1 cellular context compared by ENCODE assay signal in genomic region chr1:32498751-32499150, GRCh38.
TF ChIP-seq lines count a peak whose summit lies in the region.

No MANE protein-coding gene starts in this region.

TF ChIP-seq in HepG2, 621 proteins besides CTCF, POLR2A, EP300 and RAD21:
- TF ChIP-seq PCBP2 (optimal IDR thresholded peaks at IDR 0.05; ENCODE audit: low read depth, low read length, poor library complexity, severe bottlenecking), result no peak
- no peak for TF ChIP-seq ZNF784 (CRISPR knock-in tag; IDR thresholded peaks at IDR 0.05; ENCODE audit: borderline replicate concordance)
- TF ChIP-seq KLF15 (CRISPR knock-in tag; IDR thresholded peaks at IDR 0.05; ENCODE audit: borderline replicate concordance), result no peak
- no peak for TF ChIP-seq ZNF460 (CRISPR knock-in tag; IDR thresholded peaks at IDR 0.05; ENCODE audit: borderline replicate concordance)
- TF ChIP-seq SRSF9 (IDR thresholded peaks at IDR 0.05; ENCODE audit: borderline replicate concordance, insufficient read depth, low read depth, low read length, poor library complexity, severe bottlenecking), result no peak
- TF ChIP-seq ETV6 (CRISPR knock-in tag; conservative IDR thresholded peaks at IDR 0.05), result no peak
- TF ChIP-seq JARID2 (CRISPR knock-in tag; IDR thresholded peaks at IDR 0.05; ENCODE audit: insufficient replicate concordance), result no peak
- TF ChIP-seq ARID4A (CRISPR knock-in tag; IDR thresholded peaks at IDR 0.05; ENCODE audit: borderline replicate concordance), result no peak
- no peak for TF ChIP-seq ZNF607 (CRISPR knock-in tag; IDR thresholded peaks at IDR 0.05; ENCODE audit: borderline replicate concordance)
- no peak for TF ChIP-seq SP2 (CRISPR knock-in tag; IDR thresholded peaks at IDR 0.05)
- TF ChIP-seq SRF (IDR thresholded peaks at IDR 0.05; ENCODE audit: low read depth, low read length), result no peak
- no peak for TF ChIP-seq ZNF33A (CRISPR knock-in tag; IDR thresholded peaks at IDR 0.05; ENCODE audit: borderline replicate concordance)
- TF ChIP-seq HDAC6 (IDR thresholded peaks at IDR 0.05; ENCODE audit: low read depth, low read length), result no peak
- TF ChIP-seq TERF1 (CRISPR knock-in tag; IDR thresholded peaks at IDR 0.05), result no peak
- TF ChIP-seq ZNF34 (CRISPR knock-in tag; IDR thresholded peaks at IDR 0.05; ENCODE audit: borderline replicate concordance), result no peak
- no peak for TF ChIP-seq ZSCAN30 (CRISPR knock-in tag; IDR thresholded peaks at IDR 0.05)
- no peak for TF ChIP-seq PCBP1 (IDR thresholded peaks at IDR 0.05; ENCODE audit: borderline replicate concordance, low read depth, low read length)
- no peak for TF ChIP-seq ZBTB46 (CRISPR knock-in tag; IDR thresholded peaks at IDR 0.05; ENCODE audit: borderline replicate concordance)
- no peak for TF ChIP-seq ETS1 (CRISPR knock-in tag; IDR thresholded peaks at IDR 0.05)
- TF ChIP-seq ZNF274 (CRISPR knock-in tag; IDR thresholded peaks at IDR 0.05), result no peak
